In the genomic region with DNA sequence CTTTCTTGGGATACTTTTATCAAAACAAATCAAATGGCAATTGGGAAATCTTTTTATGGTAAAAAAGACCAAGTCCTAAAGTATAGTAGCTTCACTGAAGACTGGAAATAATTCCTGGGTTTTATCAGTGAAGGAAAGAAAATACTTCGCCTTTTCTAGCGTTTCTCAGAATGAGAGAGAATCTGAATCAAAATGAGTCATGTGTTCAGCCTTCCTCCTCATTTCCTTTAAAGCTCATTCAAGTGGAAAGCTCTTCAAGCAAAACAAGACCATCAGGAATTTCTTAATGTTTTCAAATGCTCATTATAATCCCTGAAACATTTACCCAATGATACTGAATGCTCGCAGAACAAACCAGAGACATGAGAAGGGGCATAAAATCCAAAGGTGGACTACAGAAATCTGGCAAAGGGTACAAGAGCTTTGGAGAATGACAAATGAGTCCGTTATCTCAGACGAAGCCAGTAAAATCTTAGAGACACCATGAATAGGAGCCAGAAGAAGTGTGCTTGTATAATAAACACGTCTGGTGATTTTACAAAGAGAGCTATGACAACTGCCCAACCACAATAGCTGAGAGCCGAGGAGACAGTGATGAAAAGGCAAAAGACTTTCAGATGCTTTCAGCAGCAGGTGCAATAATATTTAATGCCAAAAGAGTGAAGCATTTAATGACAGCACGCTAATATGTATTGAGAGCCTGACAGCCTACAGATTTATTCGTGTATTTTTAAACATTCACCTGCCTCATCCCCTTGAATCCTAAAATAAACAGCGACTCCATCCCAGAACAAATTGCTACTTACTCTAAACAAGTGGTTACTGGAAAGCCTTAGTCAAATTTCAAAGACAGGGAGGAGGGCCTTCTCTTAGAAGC, we compare ENCODE assay signal across 10 cellular contexts. TPM values are rescaled to one million over a fixed set of nuclear protein-coding genes. Genes with fewer than 3 reads are reported as not detected.
DNase-seq lines count a peak whose midpoint lies in the region; ATAC-seq and TF ChIP-seq lines count a peak whose summit lies in the region.
"Had no signal": no experiment of that assay in that cellular context is flagged by ENCODE, and none has a peak within 500 bp of the region (broad histone marks: within the 10 kb centered on the region; RNA-seq: fewer than 3 reads in every experiment).

No MANE protein-coding gene starts in this region.

- peak overlapping the region; percentile 58 for H3K27ac Mint-ChIP-seq in HFFc6
- H3K27ac Mint-ChIP-seq: activated T-helper 2 cell treated with anti-CD3 and anti-CD28 coated beads, Interferon-gamma antibody, Interleukin-2, Interleukin-4, amounts not matched to agents 10 μg/mL and 5 μg/mL and 100 μg/mL, durations not matched to agents 14 hours and 24 hours and 36 hours had no signal

- H3K9me3 ChIP-seq in PC-3 (ENCODE audit: low read length), result no peaks in the 10 kb centered on the region
- no peaks in the 10 kb centered on the region for H3K9me3 ChIP-seq in gastrocnemius medialis
- H3K9me3 ChIP-seq: heart left ventricle had no signal

- DNase-seq in HFFc6 (no peak), PC-3 (peak; percentile 60), glomerular visceral epithelial cell (ENCODE audit: extremely low spot score) (peak; percentile 28), gastrocnemius medialis (no peak), AML-193 (lab: John Stamatoyannopoulos, UW) (no peak), activated gamma-delta T cell treated with Interleukin-2 at 50 U/mL for 16 hours (no peak), NK-92 (lab: John Stamatoyannopoulos, UW; ENCODE audit: unreplicated experiment) (no peak)
- DNase-seq in stimulated activated CD4-positive, alpha-beta T cell treated with anti-CD3 and anti-CD28 coated beads, Interleukin-4, amount 100 ng/mL, for 1 hour, result no peak

- TF ChIP-seq POLR2A in gastrocnemius medialis (IDR thresholded peaks at IDR 0.05), result peak in 1 of 2 donors; percentile 8

- ATAC-seq in PC-3 (peak; percentile 81), gastrocnemius medialis (peak in 1 of 2 donors; percentile 52)

- no peaks in the 10 kb centered on the region for H3K9me3 Mint-ChIP-seq in HFFc6
- H3K9me3 Mint-ChIP-seq: activated T-helper 2 cell treated with anti-CD3 and anti-CD28 coated beads, Interferon-gamma antibody, Interleukin-2, Interleukin-4, amounts not matched to agents 10 μg/mL and 5 μg/mL and 100 μg/mL, durations not matched to agents 14 hours and 24 hours and 36 hours had no signal

- peaks cover 5% of the 10 kb centered on the region; the same call in 1 of the 2 replicates for H4K20me1 ChIP-seq in PC-3 (ENCODE audit: low read length)

- POLR2A ChIA-PET in PC-3 (lab: Charles Lee; ENCODE audit: unreplicated experiment), result interaction anchor here (0.5 kb wide), 2 partner anchors 201 to 403 kb away, joined by 4 to 10 read pairs; no protein-coding TSS in a partner anchor

- 0 out of 2 replicates have a peak overlapping the region, but pooled peaks have one; percentile 27 for H3K4me3 Mint-ChIP-seq in HFFc6

- H3F3A ChIP-seq in PC-3 (ENCODE audit: low read length, unreplicated experiment), result no peaks in the 10 kb centered on the region

- in situ Hi-C loops in gastrocnemius medialis (cut with MboI; ENCODE audit: low sequenced_read_pairs in 4 of 4), result loop anchor here in 3 of 4 donors (25.0 kb wide), 3 partner anchors 243 to 732 kb away; no protein-coding TSS in a partner anchor

- H3K4me1 Mint-ChIP-seq in HFFc6 (ENCODE audit: low read depth), result peaks cover 34% of the 10 kb centered on the region

- peak overlapping the region; percentile 36 for H3K4me2 ChIP-seq in PC-3 (ENCODE audit: low read length)

- H3K36me3 ChIP-seq in PC-3 (ENCODE audit: low read depth, low read length) (peaks cover 49% of the 10 kb centered on the region), gastrocnemius medialis (peaks cover 0 to 6% of the 10 kb centered on the region in 2 donors)

- CTCF ChIA-PET in PC-3 (lab: Charles Lee), result interaction anchor here (0.6 to 1.2 kb wide), 5 partner anchors 10 to 680 kb away, joined by 3 to 8 read pairs (median 4); no protein-coding TSS in a partner anchor

- no peak overlapping the region for H2AFZ ChIP-seq in PC-3 (ENCODE audit: low read length)

- no TSS peak for BruUV-seq in PC-3 (replicated peaks; lab: Mats Ljungman, UMichigan)

- H3K4me1 ChIP-seq in PC-3 (ENCODE audit: insufficient read depth, low read length) (peaks cover 15% of the 10 kb centered on the region), gastrocnemius medialis (peaks cover 41 to 42% of the 10 kb centered on the region in 2 donors)

- TF ChIP-seq CTCF in HFFc6 (IDR thresholded peaks at IDR 0.05) (no peak), PC-3 (conservative IDR thresholded peaks at IDR 0.05; ENCODE audit: low read depth, low read length) (no peak), gastrocnemius medialis (IDR thresholded peaks at IDR 0.05 in 4 of 5, conservative IDR thresholded peaks at IDR 0.05 in 1 of 5) (no peak)

- H3K9me2 ChIP-seq in PC-3 (replicated peaks; ENCODE audit: low read length), result no peaks in the 10 kb centered on the region

- H3K9ac ChIP-seq in PC-3 (ENCODE audit: low read length), result no peak overlapping the region

- H3K79me2 ChIP-seq in PC-3 (ENCODE audit: low read length), result peaks cover 8% of the 10 kb centered on the region; the same call in 1 of the 2 replicates

- H3K27me3 ChIP-seq in PC-3 (ENCODE audit: low read length), result no peaks in the 10 kb centered on the region
- H3K27me3 ChIP-seq in gastrocnemius medialis, result no peaks in the 10 kb centered on the region
- H3K27me3 ChIP-seq: heart left ventricle had no signal

- no peaks in the 10 kb centered on the region for H3K27me3 Mint-ChIP-seq in HFFc6 (ENCODE audit: insufficient read depth)

- H3K4me3 ChIP-seq in PC-3 (ENCODE audit: low read length) (no peak overlapping the region), gastrocnemius medialis (no peak overlapping the region)

- H3K27ac ChIP-seq in PC-3 (ENCODE audit: low read length), result no peak overlapping the region
- peak overlapping the region; percentile 75 to 82 (median 80) for H3K27ac ChIP-seq in gastrocnemius medialis

- intact Hi-C loops in PC-3 (cut with micrococcal nuclease), result no loop called here
- intact Hi-C loops in gastrocnemius medialis (cut with DNase I; ENCODE audit: low total_unique reads), result loop anchor here (5.0 kb wide), 1 partner anchor 238 kb away; no protein-coding TSS in a partner anchor

- peaks cover 13% of the 10 kb centered on the region for H3K36me3 Mint-ChIP-seq in HFFc6 (ENCODE audit: low read depth)

RNA-seq across cellular contexts. Expression of a gene that starts 19.1 kb away (rescaled TPM):
- total RNA-seq in HFFc6 (2021; fragmentation: NEBNext Ultra II Directional; extraction: Animal tissue kit (Norgen Biotek cat#: 25700)), result 10 to 100 TPM; 29.3 to 39.5 (median 35.8) TPM
- total RNA-seq in PC-3 (2014; rRNA removed), result 33.4 and 45.2 TPM in 2 replicates
- 10 to 100 TPM in 1 of 4 donors, 1 to 10 TPM in 3; 3.5 to 11.0 (median 8.2) TPM for total RNA-seq in gastrocnemius medialis

RNA-seq across cellular contexts. Expression of a gene that starts 19.3 kb away (rescaled TPM):
- total RNA-seq in HFFc6 (2021; fragmentation: NEBNext Ultra II Directional; extraction: Animal tissue kit (Norgen Biotek cat#: 25700)), result 10 to 100 TPM in 4 of 6 experiments, 1 to 10 TPM in 2; 7.1 to 12.0 (median 11.2) TPM
- total RNA-seq in PC-3 (2014; rRNA removed) (12.6 and 15.8 TPM in 2 replicates), gastrocnemius medialis (under 1 TPM in 1 of 4 donors, not detected in 3; 0.55 TPM)

Comparison
In these comparisons a context has a peak if more than half of its experiments do, and no peak if none do; other contexts are left out.
1. DNase-seq: peak in PC-3 (single experiment) and glomerular visceral epithelial cell (single experiment); none in HFFc6 (single experiment), gastrocnemius medialis (0 of 2), AML-193 (0 of 2), activated gamma-delta T cell treated with Interleukin-2 at 50 U/mL for 16 hours (single experiment), stimulated activated CD4-positive, alpha-beta T cell treated with anti-CD3 and anti-CD28 coated beads, Interleukin-4, amount 100 ng/mL, for 1 hour (single experiment) and NK-92 (single experiment).